In the genomic region with DNA sequence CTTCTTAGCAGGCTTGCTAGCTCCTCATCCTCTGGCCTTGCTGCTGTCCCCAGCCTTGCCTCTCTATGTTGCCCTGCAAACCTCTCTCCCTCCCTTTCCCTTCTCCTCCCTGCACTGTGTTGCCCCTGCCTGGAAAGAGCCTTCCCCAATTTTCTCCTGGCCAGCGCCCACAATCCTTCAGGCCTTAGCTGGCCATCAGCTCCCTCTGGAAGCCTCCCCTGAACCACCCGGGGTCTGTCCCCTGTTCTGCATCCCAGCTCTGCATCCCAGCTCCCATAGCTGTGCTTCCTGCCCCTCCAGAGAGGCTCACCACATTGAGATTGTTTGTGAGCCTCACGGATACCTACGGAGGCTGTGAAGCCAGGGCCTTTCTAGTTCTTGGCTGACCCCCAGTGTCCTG, we compare ENCODE assay signal across 21 cellular contexts. TPM values are rescaled to one million over a fixed set of nuclear protein-coding genes. Genes with fewer than 3 reads are reported as not detected.
A peak's percentile ranks its signal among the peaks of the same experiment; 100 is the strongest.
DNase-seq lines count a peak whose midpoint lies in the region; ATAC-seq and TF ChIP-seq lines count a peak whose summit lies in the region.
"Had no signal": no experiment of that assay in that cellular context is flagged by ENCODE, and none has a peak within 500 bp of the region (broad histone marks: within the 10 kb centered on the region; RNA-seq: fewer than 3 reads in every experiment).

No MANE protein-coding gene starts in this region.

- H2AK5ac ChIP-seq in mesenchymal stem cell (ENCODE audit: low read length, severe bottlenecking) = no peak overlapping the region

- 96% methylated on average over 4 of the region's 4 CpGs for WGBS in mesenchymal stem cell

- no peaks in the 10 kb centered on the region for H4K20me1 ChIP-seq in osteoblast (ENCODE audit: insufficient read depth, low read length)
- no peaks in the 10 kb centered on the region for H4K20me1 ChIP-seq in PC-9 (ENCODE audit: insufficient read depth)

- no peaks in the 10 kb centered on the region for H3K36me3 ChIP-seq in mesenchymal stem cell (ENCODE audit: control insufficient read depth in 1 of 2, insufficient read depth in 2 of 2, low read depth in 1 of 2, low read length in 2 of 2)
- no peaks in the 10 kb centered on the region for H3K36me3 ChIP-seq in osteoblast (ENCODE audit: insufficient read depth, low read length)
- no peaks in the 10 kb centered on the region for H3K36me3 ChIP-seq in PC-9 (ENCODE audit: low read depth)
- H3K36me3 ChIP-seq: HAP-1 had no signal

- no peaks in the 10 kb centered on the region for H3K9me2 ChIP-seq in PC-9 (ENCODE audit: insufficient read depth)

- no peak overlapping the region for H2BK5ac ChIP-seq in mesenchymal stem cell (ENCODE audit: low read depth, low read length, poor library complexity, severe bottlenecking)

- no peak overlapping the region for H4K8ac ChIP-seq in mesenchymal stem cell (ENCODE audit: low read length)

- no peak for ATAC-seq in GM21515 (IDR thresholded peaks at IDR 0.05; ENCODE audit: unreplicated experiment)
- ATAC-seq: CD8-positive, alpha-beta T cell; GM12878 had no signal

- H3K79me1 ChIP-seq in mesenchymal stem cell (replicated peaks; ENCODE audit: low read length, poor library complexity, severe bottlenecking) = no peaks in the 10 kb centered on the region

- intact Hi-C loops in PC-9 (cut with micrococcal nuclease; ENCODE audit: unreplicated experiment) = loop anchor here (5.0 to 10.0 kb wide), 3 partner anchors 354 to 572 kb away; a partner anchor contains a TSS

- no peak overlapping the region for H3K14ac ChIP-seq in mesenchymal stem cell (ENCODE audit: low read length in 2 of 2)

- no peak overlapping the region for H3K9ac ChIP-seq in mesenchymal stem cell (ENCODE audit: low read length)

- no peak overlapping the region for H3K18ac ChIP-seq in mesenchymal stem cell (ENCODE audit: low read depth in 1 of 2, low read length in 2 of 2)

- DNase-seq in mesenchymal stem cell = no peak
- DNase-seq in osteoblast (ENCODE audit: insufficient read length, low spot score, missing footprints) = peak; percentile 56
- no peak for DNase-seq in DMS153 treated with DMSO at 0.1 percent for 48 hours (lab: John Stamatoyannopoulos, UW; ENCODE audit: unreplicated experiment)
- DNase-seq in PC-9 = no peak
- DNase-seq: Caco-2; CD4-positive, CD25-positive, alpha-beta regulatory T cell; CD8-positive, alpha-beta T cell; DMS153; DMS79; EL; GDM1; GOT3; HFFc6 had no signal

- H3K4me1 ChIP-seq in mesenchymal stem cell (ENCODE audit: control insufficient read depth, insufficient read depth, low read depth, low read length) (peaks cover 17% of the 10 kb centered on the region), osteoblast (ENCODE audit: insufficient read depth, low read length) (peaks cover 3% of the 10 kb centered on the region), PC-9 (replicated peaks; ENCODE audit: insufficient read depth) (0 out of 2 replicates have a peak, but pooled peaks cover 6% of the 10 kb centered on the region)
- H3K4me1 ChIP-seq: Caco-2, HAP-1 had no signal

- H2BK12ac ChIP-seq in mesenchymal stem cell (ENCODE audit: low read length in 2 of 2) = no peak overlapping the region

- H2AFZ ChIP-seq in mesenchymal stem cell (ENCODE audit: low read depth, low read length) (no peak overlapping the region), osteoblast (ENCODE audit: low read length) (no peak overlapping the region), PC-9 (no peak overlapping the region)

- no peak overlapping the region for H4K91ac ChIP-seq in mesenchymal stem cell (ENCODE audit: low read length)

- H2BK120ac ChIP-seq in mesenchymal stem cell (ENCODE audit: low read depth, low read length) = no peak overlapping the region

- H3K23ac ChIP-seq in mesenchymal stem cell (ENCODE audit: low read length in 2 of 2) = no peak overlapping the region

- TF ChIP-seq CTCF in VCaP (conservative IDR thresholded peaks at IDR 0.05) = no peak
- TF ChIP-seq CTCF in osteoblast (IDR thresholded peaks at IDR 0.05; ENCODE audit: extremely low read depth, low read depth, low read length) = no peak
- no peak for TF ChIP-seq CTCF in PC-9 (conservative IDR thresholded peaks at IDR 0.05)

- no peaks in the 10 kb centered on the region for H3F3A ChIP-seq in PC-9 (ENCODE audit: insufficient read depth, low read depth)

- H3K4me2 ChIP-seq in mesenchymal stem cell (ENCODE audit: low read length, poor library complexity, severe bottlenecking) (no peak overlapping the region), osteoblast (ENCODE audit: insufficient read depth, low read length) (no peak overlapping the region), PC-9 (no peak overlapping the region)

- CTCF ChIA-PET in PC-9 (lab: Charles Lee) = interaction anchor here (0.6 kb wide), 1 partner anchor 919 kb away, joined by 4 read pairs; no protein-coding TSS in a partner anchor

- H3K27me3 ChIP-seq in mesenchymal stem cell (ENCODE audit: control insufficient read depth in 1 of 2, insufficient read depth in 1 of 2, low read length in 2 of 2) (peaks cover 0 to 10% of the 10 kb centered on the region in 2 experiments), osteoblast (ENCODE audit: insufficient read depth, low read length) (no peaks in the 10 kb centered on the region), PC-9 (ENCODE audit: insufficient read depth, low read depth) (no peaks in the 10 kb centered on the region)

- H3K4me3 ChIP-seq in mesenchymal stem cell (ENCODE audit: insufficient read depth in 1 of 2, low read depth in 1 of 2, low read length in 2 of 2) (no peak overlapping the region), osteoblast (ENCODE audit: insufficient read depth, low read length) (no peak overlapping the region), PC-9 (no peak overlapping the region)
- H3K4me3 ChIP-seq: GM12878, HAP-1 had no signal

- H3K27ac ChIP-seq in VCaP (peak overlapping the region; percentile 48; the same call in 1 of the 2 replicates), mesenchymal stem cell (ENCODE audit: low read length, poor library complexity, severe bottlenecking) (no peak overlapping the region), osteoblast (ENCODE audit: low read depth, low read length) (no peak overlapping the region), PC-9 (no peak overlapping the region)
- H3K27ac ChIP-seq: C4-2B had no signal

- no peak overlapping the region for H3K4ac ChIP-seq in mesenchymal stem cell (ENCODE audit: low read depth in 1 of 2, low read length in 2 of 2)

- H2BK15ac ChIP-seq in mesenchymal stem cell (ENCODE audit: low read depth, poor library complexity, severe bottlenecking) = peak overlapping the region; percentile 17

- POLR2A ChIA-PET in PC-9 (lab: Charles Lee; ENCODE audit: unreplicated experiment) = no interaction called here

- no peaks in the 10 kb centered on the region for H3K9me3 ChIP-seq in mesenchymal stem cell (ENCODE audit: control insufficient read depth, low read length)
- no peaks in the 10 kb centered on the region for H3K9me3 ChIP-seq in osteoblast (ENCODE audit: low read depth, low read length)
- H3K9me3 ChIP-seq in PC-9 (ENCODE audit: insufficient read depth, low read depth) = no peaks in the 10 kb centered on the region
- H3K9me3 ChIP-seq: Caco-2, HAP-1 had no signal

- BruUV-seq in PC-9 (replicated peaks; lab: Mats Ljungman, UMichigan) = no TSS peak

- no peaks in the 10 kb centered on the region for H3K79me2 ChIP-seq in osteoblast (ENCODE audit: insufficient read depth, low read length)
- no peaks in the 10 kb centered on the region for H3K79me2 ChIP-seq in PC-9 (ENCODE audit: low read depth)

RNA-seq across cellular contexts. Expression of a gene that starts 23.7 kb away (rescaled TPM):
- not detected for polyA plus RNA-seq in mesenchymal stem cell (2013, experiment 1 of 2)
- not detected for polyA plus RNA-seq in mesenchymal stem cell (2013, experiment 2 of 2)
- total RNA-seq in osteoblast = not detected in 2 replicates
- not detected in 2 replicates for total RNA-seq in PC-9 (2021)
- total RNA-seq: A172; A673; Caco-2; CD4-positive, CD25-positive, alpha-beta regulatory T cell; CD8-positive, alpha-beta T cell; GM12878; HFFc6 had no signal
- polyA plus RNA-seq: BJ; CD4-positive, CD25-positive, alpha-beta regulatory T cell had no signal
